ENCODE assay signal across 8 cellular contexts in the genomic region with DNA sequence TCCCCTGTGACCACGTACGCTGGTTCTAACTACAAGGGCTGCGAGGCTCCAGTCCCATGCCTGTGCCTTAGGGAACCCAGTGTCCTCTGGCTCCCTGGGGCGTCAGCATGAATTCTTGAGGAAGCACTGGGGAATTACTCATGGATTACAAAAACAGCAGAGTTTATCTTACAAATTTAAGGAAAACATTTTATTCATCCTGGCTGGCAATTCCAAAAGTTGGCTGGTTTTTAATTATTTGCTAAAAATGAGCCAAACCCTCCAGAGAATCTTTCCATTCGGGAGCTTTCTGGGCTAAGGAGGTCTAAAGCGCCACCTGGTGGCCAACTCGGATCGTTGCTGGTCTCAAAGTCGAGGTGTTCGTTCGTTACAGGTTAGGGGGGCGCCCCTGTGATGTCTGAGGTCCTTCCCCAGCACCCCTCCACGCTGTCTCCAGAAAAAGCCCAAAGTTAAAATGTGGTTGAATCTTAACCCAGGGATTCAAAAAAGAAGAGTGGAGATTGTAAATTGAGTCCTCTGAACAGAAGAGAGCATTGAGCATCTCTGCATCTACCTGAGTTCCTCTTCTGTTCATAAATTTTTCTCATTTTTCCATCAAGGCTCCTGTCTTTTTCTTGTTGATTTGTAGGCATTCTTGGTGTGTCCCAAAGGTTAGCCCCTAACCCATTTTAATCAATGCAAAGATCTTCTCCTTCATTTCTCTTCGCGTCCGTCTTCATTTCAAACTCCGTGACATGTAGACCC.
A peak's percentile ranks its signal among the peaks of the same experiment; 100 is the strongest.
DNase-seq lines count a peak whose midpoint lies in the region; TF ChIP-seq lines count a peak whose summit lies in the region.

No MANE protein-coding gene starts in this region.

- H3K4me3 Mint-ChIP-seq in T-helper 2 cell treated with Interferon-gamma antibody and Interleukin-4, amounts not matched to agents 5 μg/mL and 100 μg/mL, for 36 hours = no peak overlapping the region

- H3K27me3 ChIP-seq in kidney epithelial cell (ENCODE audit: control insufficient read depth, insufficient read depth, low read length) = peaks cover 6% of the 10 kb centered on the region

- no peaks in the 10 kb centered on the region for H3K36me3 Mint-ChIP-seq in T-helper 2 cell treated with Interferon-gamma antibody and Interleukin-4, amounts not matched to agents 5 μg/mL and 100 μg/mL, for 36 hours (ENCODE audit: low read depth)

- H3K4me1 Mint-ChIP-seq in T-helper 2 cell treated with Interferon-gamma antibody and Interleukin-4, amounts not matched to agents 5 μg/mL and 100 μg/mL, for 36 hours (ENCODE audit: low read depth) = no peaks in the 10 kb centered on the region

- peaks cover 9% of the 10 kb centered on the region for H3K27me3 Mint-ChIP-seq in T-helper 2 cell treated with Interferon-gamma antibody and Interleukin-4, amounts not matched to agents 5 μg/mL and 100 μg/mL, for 36 hours (ENCODE audit: low read depth)

- TF ChIP-seq CTCF in kidney epithelial cell (IDR thresholded peaks at IDR 0.05; ENCODE audit: insufficient read depth, low read length, poor library complexity, severe bottlenecking) = peak; percentile 85

- H3K27ac Mint-ChIP-seq in T-helper 2 cell treated with Interferon-gamma antibody and Interleukin-4, amounts not matched to agents 5 μg/mL and 100 μg/mL, for 36 hours = no peak overlapping the region

- in situ Hi-C loops in T47D (cut with HindIII; ENCODE audit: low pct_unique_long_range_greater_than_20kb, low sequenced_read_pairs) = no loop called here

- no peaks in the 10 kb centered on the region for H3K36me3 ChIP-seq in kidney epithelial cell (ENCODE audit: control insufficient read depth, insufficient read depth, low read length)

- H3K4me3 ChIP-seq in kidney epithelial cell (ENCODE audit: low read depth, low read length) = no peak overlapping the region

- H3K9me3 Mint-ChIP-seq in T-helper 2 cell treated with Interferon-gamma antibody and Interleukin-4, amounts not matched to agents 5 μg/mL and 100 μg/mL, for 36 hours = no peaks in the 10 kb centered on the region

- DNase-seq in activated gamma-delta T cell treated with Interleukin-2 at 50 U/mL for 16 hours (peak; percentile 44), activated gamma-delta T cell (lab: John Stamatoyannopoulos, UW) (no peak), NCI-H1105 (lab: John Stamatoyannopoulos, UW) (peak; percentile 68), T47D (ENCODE audit: low read depth in 1 of 2, low spot score in 1 of 2) (peak; percentile 30 to 57), kidney epithelial cell (ENCODE audit: low read depth) (peak; percentile 1), GF-D8 (lab: John Stamatoyannopoulos, UW) (no peak)
- DNase-seq in T-helper 2 cell treated with Interferon-gamma antibody and Interleukin-4, amounts not matched to agents 5 μg/mL and 100 μg/mL, for 36 hours (ENCODE audit: low spot score) = peak; percentile 14
- peak; percentile 44 for DNase-seq in stimulated activated CD4-positive, alpha-beta T cell treated with anti-CD3 and anti-CD28 coated beads, Interleukin-4, amount 100 ng/mL, for 1 hour

Comparison
In these comparisons a context has a peak if more than half of its experiments do, and no peak if none do; other contexts are left out.
1. DNase-seq: peak in activated gamma-delta T cell treated with Interleukin-2 at 50 U/mL for 16 hours (single experiment), NCI-H1105 (single experiment), T-helper 2 cell treated with Interferon-gamma antibody and Interleukin-4, amounts not matched to agents 5 μg/mL and 100 μg/mL, for 36 hours (single experiment), T47D (2 of 2), kidney epithelial cell (single experiment) and stimulated activated CD4-positive, alpha-beta T cell treated with anti-CD3 and anti-CD28 coated beads, Interleukin-4, amount 100 ng/mL, for 1 hour (single experiment); none in activated gamma-delta T cell (single experiment) and GF-D8 (single experiment).